14 cellular contexts compared by ENCODE assay signal in genomic region chr22:37581534-37581933, GRCh38. TPM values are rescaled to one million over a fixed set of nuclear protein-coding genes. Genes with fewer than 3 reads are reported as not detected.
DNase-seq lines count a peak whose midpoint lies in the region; ATAC-seq and TF ChIP-seq lines count a peak whose summit lies in the region.
"Had no signal": no experiment of that assay in that cellular context is flagged by ENCODE, and none has a peak within 500 bp of the region (broad histone marks: within the 10 kb centered on the region; RNA-seq: fewer than 3 reads in every experiment).

No MANE protein-coding gene starts in this region.

- peaks cover 4% of the 10 kb centered on the region for H3K36me3 Mint-ChIP-seq in dendritic cell treated with granulocyte-macrophage colony-stimulating factor and Interleukin-4, amounts not matched to agents 40 ng/mL and 50 ng/mL, for 4 days (ENCODE audit: low read depth)
- H3K36me3 Mint-ChIP-seq in naive thymus-derived CD4-positive, alpha-beta T cell: no peaks in the 10 kb centered on the region
- H3K36me3 Mint-ChIP-seq: activated naive CD4-positive, alpha-beta T cell treated with anti-CD3 and anti-CD28 coated beads, Interleukin-2, amount 50 U/mL, for 72 hours; type B pancreatic cell had no signal

- H3K27me3 Mint-ChIP-seq in dendritic cell treated with granulocyte-macrophage colony-stimulating factor and Interleukin-4, amounts not matched to agents 40 ng/mL and 50 ng/mL, for 4 days: no peaks in the 10 kb centered on the region
- H3K27me3 Mint-ChIP-seq in naive thymus-derived CD4-positive, alpha-beta T cell: peaks cover 0 to 22% (median 0%) of the 10 kb centered on the region in 5 donors
- H3K27me3 Mint-ChIP-seq: type B pancreatic cell had no signal

- TF ChIP-seq CTCF in vagina (IDR thresholded peaks at IDR 0.05): no peak

- H3K9me3 Mint-ChIP-seq in dendritic cell treated with granulocyte-macrophage colony-stimulating factor and Interleukin-4, amounts not matched to agents 40 ng/mL and 50 ng/mL, for 4 days: no peaks in the 10 kb centered on the region
- no peaks in the 10 kb centered on the region for H3K9me3 Mint-ChIP-seq in naive thymus-derived CD4-positive, alpha-beta T cell
- H3K9me3 Mint-ChIP-seq: activated naive CD4-positive, alpha-beta T cell treated with anti-CD3 and anti-CD28 coated beads, Interleukin-2, amount 50 U/mL, for 72 hours; neural crest cell; type B pancreatic cell had no signal

- peak overlapping the region; percentile 70 for H3K27ac Mint-ChIP-seq in dendritic cell treated with granulocyte-macrophage colony-stimulating factor and Interleukin-4, amounts not matched to agents 40 ng/mL and 50 ng/mL, for 4 days
- H3K27ac Mint-ChIP-seq in naive thymus-derived CD4-positive, alpha-beta T cell: no peak overlapping the region
- H3K27ac Mint-ChIP-seq: activated naive CD4-positive, alpha-beta T cell treated with anti-CD3 and anti-CD28 coated beads, Interleukin-2, amount 50 U/mL, for 72 hours; type B pancreatic cell had no signal

- no peaks in the 10 kb centered on the region for H3K36me3 ChIP-seq in vagina
- no peaks in the 10 kb centered on the region for H3K36me3 ChIP-seq in naive thymus-derived CD4-positive, alpha-beta T cell (ENCODE audit: control insufficient read depth in 2 of 3, insufficient read depth in 3 of 3, low read length in 3 of 3)

- H3K4me3 ChIP-seq in vagina: no peak overlapping the region
- no peak overlapping the region for H3K4me3 ChIP-seq in naive thymus-derived CD4-positive, alpha-beta T cell (ENCODE audit: low read length)

- TF ChIP-seq POLR2A in vagina (IDR thresholded peaks at IDR 0.05): no peak

- H3K27ac ChIP-seq in vagina: no peak overlapping the region
- H3K27ac ChIP-seq in naive thymus-derived CD4-positive, alpha-beta T cell (ENCODE audit: low read depth, low read length): no peak overlapping the region
- H3K27ac ChIP-seq: HL-60 had no signal

- CTCF ChIA-PET in naive thymus-derived CD4-positive, alpha-beta T cell (lab: Charles Lee): no interaction called here

- peaks cover 56% of the 10 kb centered on the region for H3K4me1 Mint-ChIP-seq in dendritic cell treated with granulocyte-macrophage colony-stimulating factor and Interleukin-4, amounts not matched to agents 40 ng/mL and 50 ng/mL, for 4 days (ENCODE audit: low read depth)
- H3K4me1 Mint-ChIP-seq in naive thymus-derived CD4-positive, alpha-beta T cell: peaks cover 11 to 28% (median 20%) of the 10 kb centered on the region in 7 donors
- H3K4me1 Mint-ChIP-seq: neural crest cell had no signal

- no peaks in the 10 kb centered on the region for H3K9me3 ChIP-seq in vagina
- H3K9me3 ChIP-seq in naive thymus-derived CD4-positive, alpha-beta T cell (ENCODE audit: control insufficient read depth in 2 of 3, low read length in 3 of 3): no peaks in the 10 kb centered on the region

- no peaks in the 10 kb centered on the region for H3K4me1 ChIP-seq in vagina
- H3K4me1 ChIP-seq in naive thymus-derived CD4-positive, alpha-beta T cell (ENCODE audit: control insufficient read depth in 2 of 2, insufficient read depth in 2 of 2, low read length in 2 of 2): peaks cover 2 to 7% of the 10 kb centered on the region in 2 donors

- POLR2A ChIA-PET in naive thymus-derived CD4-positive, alpha-beta T cell (lab: Charles Lee): interaction anchor here (0.8 to 1.4 kb wide), 2 partner anchors 8 to 16 kb away, joined by 3 read pairs; no protein-coding TSS in a partner anchor

- no peaks in the 10 kb centered on the region for H3K27me3 ChIP-seq in vagina
- H3K27me3 ChIP-seq in naive thymus-derived CD4-positive, alpha-beta T cell (ENCODE audit: control insufficient read depth in 2 of 2, insufficient read depth in 2 of 2, low read length in 2 of 2): no peaks in the 10 kb centered on the region

- peak; percentile 95 for ATAC-seq in Right ventricle myocardium superior (ENCODE audit: poor library complexity)
- ATAC-seq in naive thymus-derived CD4-positive, alpha-beta T cell: no peak
- ATAC-seq: activated naive CD4-positive, alpha-beta T cell treated with anti-CD3 and anti-CD28 coated beads, Interleukin-2, amount 50 U/mL, for 72 hours had no signal

- intact Hi-C loops in Right ventricle myocardium superior (cut with DNase I): no loop called here
- intact Hi-C loops in cardiac septum (cut with DNase I): loop anchor here (10.0 kb wide), 1 partner anchor 257 kb away; no protein-coding TSS in a partner anchor
- intact Hi-C loops in dendritic cell treated with granulocyte-macrophage colony-stimulating factor and Interleukin-4, amounts not matched to agents 40 ng/mL and 50 ng/mL, for 4 days (cut with micrococcal nuclease): no loop called here
- intact Hi-C loops in vagina (cut with DNase I): no loop called here
- intact Hi-C loops in naive thymus-derived CD4-positive, alpha-beta T cell (cut with micrococcal nuclease): no loop called here

- no peak overlapping the region for H3K4me3 Mint-ChIP-seq in dendritic cell treated with granulocyte-macrophage colony-stimulating factor and Interleukin-4, amounts not matched to agents 40 ng/mL and 50 ng/mL, for 4 days
- peak overlapping the region in 2 of 10 donors; percentile 25 to 47 for H3K4me3 Mint-ChIP-seq in naive thymus-derived CD4-positive, alpha-beta T cell
- H3K4me3 Mint-ChIP-seq: neural crest cell, type B pancreatic cell had no signal

- DNase-seq in Right ventricle myocardium superior (peak; percentile 83), cardiac septum (ENCODE audit: low spot score) (no peak), mucosa of gallbladder (ENCODE audit: low spot score) (peak; percentile 84), vagina (ENCODE audit: extremely low spot score in 2 of 2) (no peak), NCI-H345 (lab: John Stamatoyannopoulos, UW) (no peak), GM19238 (ENCODE audit: insufficient read length, low spot score) (no peak)
- DNase-seq in naive thymus-derived CD4-positive, alpha-beta T cell: no peak
- DNase-seq: NCI-H524; stimulated activated CD4-positive, alpha-beta T cell treated with anti-CD3 and anti-CD28 coated beads, Interleukin-12 subunit alpha, Interleukin-12 subunit beta, amount 100 ng/mL, for 4 hours had no signal

RNA-seq across cellular contexts. Expression of gene LGALS2, which starts 1.6 kb away (rescaled TPM):
- not detected for total RNA-seq in Right ventricle myocardium superior
- not detected for total RNA-seq in cardiac septum
- 776 TPM for total RNA-seq in mucosa of gallbladder
- total RNA-seq in vagina: not detected
- 100 to 1,000 TPM in 1 of 5 experiments, 1 to 10 TPM in 1, not detected in 3; 6.4 to 123 TPM for total RNA-seq in naive thymus-derived CD4-positive, alpha-beta T cell
- polyA plus RNA-seq in naive thymus-derived CD4-positive, alpha-beta T cell: under 1 TPM in 1 of 2 donors, not detected in 1; 0.71 TPM
- total RNA-seq: activated naive CD4-positive, alpha-beta T cell treated with anti-CD3 and anti-CD28 coated beads, Interleukin-2, amount 50 U/mL, for 72 hours; neural crest cell had no signal

RNA-seq across cellular contexts. Expression of gene CDC42EP1, which starts 21.3 kb away (rescaled TPM):
- total RNA-seq in Right ventricle myocardium superior (15.4 TPM), cardiac septum (18.8 TPM), mucosa of gallbladder (186 TPM), vagina (46.2 TPM)
- 1 to 10 TPM in 1 of 5 experiments, under 1 TPM in 3, not detected in 1; 0.27 to 1.6 (median 0.62) TPM for total RNA-seq in naive thymus-derived CD4-positive, alpha-beta T cell
- not detected for polyA plus RNA-seq in naive thymus-derived CD4-positive, alpha-beta T cell

RNA-seq across cellular contexts. Expression of gene GGA1, which starts 27.1 kb away (rescaled TPM):
- total RNA-seq in Right ventricle myocardium superior (22.3 TPM), cardiac septum (32.5 TPM), mucosa of gallbladder (81.5 TPM), vagina (45.7 TPM)
- total RNA-seq in naive thymus-derived CD4-positive, alpha-beta T cell: 100 to 1,000 TPM in 3 of 5 experiments, 10 to 100 TPM in 2; 64.2 to 124 (median 102) TPM
- polyA plus RNA-seq in naive thymus-derived CD4-positive, alpha-beta T cell: 10 to 100 TPM; 20.8 to 22.3 TPM

RNA-seq across cellular contexts. Expression of gene SH3BP1, which starts 57.9 kb away (rescaled TPM):
- total RNA-seq in Right ventricle myocardium superior (1.9 TPM), cardiac septum (2.3 TPM), mucosa of gallbladder (13.6 TPM), vagina (34.1 TPM)
- 100 to 1,000 TPM in 2 of 5 experiments, 10 to 100 TPM in 3; 66.4 to 157 (median 89.2) TPM for total RNA-seq in naive thymus-derived CD4-positive, alpha-beta T cell
- polyA plus RNA-seq in naive thymus-derived CD4-positive, alpha-beta T cell: 10 to 100 TPM; 12.9 to 23.0 TPM

Comparison
In these comparisons a context has a peak if more than half of its experiments do, and no peak if none do; other contexts are left out.
1. DNase-seq: peak in Right ventricle myocardium superior (single experiment) and mucosa of gallbladder (single experiment); none in cardiac septum (single experiment), vagina (0 of 2), NCI-H345 (single experiment), naive thymus-derived CD4-positive, alpha-beta T cell (0 of 9) and GM19238 (single experiment).